In genomic region chr6:126959765-126960164, GRCh38 we compare ENCODE assay signal across 18 cellular contexts.
DNase-seq lines count a peak whose midpoint lies in the region; ATAC-seq and TF ChIP-seq lines count a peak whose summit lies in the region.
"Had no signal": no experiment of that assay in that cellular context is flagged by ENCODE, and none has a peak within 500 bp of the region (broad histone marks: within the 10 kb centered on the region; RNA-seq: fewer than 3 reads in every experiment).

No MANE protein-coding gene starts in this region.

- H3K4me1 Mint-ChIP-seq in Caco-2 (ENCODE audit: low read depth, unreplicated experiment) (peaks cover 20% of the 10 kb centered on the region), nephron progenitor cell (peaks cover 30% of the 10 kb centered on the region)
- H3K4me1 Mint-ChIP-seq in activated CD4-positive, alpha-beta T cell treated with anti-CD3 and anti-CD28 coated beads, Interleukin-2, amount 10 ng/mL, durations not matched to agents 24 days and 14 days: no peaks in the 10 kb centered on the region
- H3K4me1 Mint-ChIP-seq: CD4-positive, CD25-positive, alpha-beta regulatory T cell had no signal

- H3K36me3 ChIP-seq in Caco-2 (ENCODE audit: control insufficient read depth, insufficient read depth, low read length): no peaks in the 10 kb centered on the region
- H3K36me3 ChIP-seq: BLaER1 had no signal

- no peaks in the 10 kb centered on the region for H3K27me3 Mint-ChIP-seq in Caco-2 (ENCODE audit: insufficient read depth, unreplicated experiment)
- H3K27me3 Mint-ChIP-seq in nephron progenitor cell (ENCODE audit: low read depth, poor library complexity): no peaks in the 10 kb centered on the region
- no peaks in the 10 kb centered on the region for H3K27me3 Mint-ChIP-seq in activated CD4-positive, alpha-beta T cell treated with anti-CD3 and anti-CD28 coated beads, Interleukin-2, amount 10 ng/mL, durations not matched to agents 24 days and 14 days

- 0 out of 2 replicates have a peak, but pooled peaks cover 2% of the 10 kb centered on the region for H3K9me3 ChIP-seq in Caco-2
- H3K9me3 ChIP-seq: BLaER1 had no signal

- CTCF ChIA-PET in Caco-2 (lab: Charles Lee): no interaction called here

- no peak for TF ChIP-seq CTCF in Caco-2 (IDR thresholded peaks at IDR 0.05; ENCODE audit: insufficient read depth in 1 of 2, low read depth in 1 of 2, low read length in 1 of 2, severe bottlenecking in 1 of 2, unreplicated experiment in 1 of 2)
- TF ChIP-seq CTCF in fibroblast of mammary gland (conservative IDR thresholded peaks at IDR 0.05; ENCODE audit: control insufficient read depth, insufficient read depth, low read depth, low read length): no peak
- TF ChIP-seq CTCF in nephron progenitor cell (IDR thresholded peaks at IDR 0.05): no peak

- H3K4me3 Mint-ChIP-seq in Caco-2 (ENCODE audit: unreplicated experiment) (no peak overlapping the region), nephron progenitor cell (no peak overlapping the region)
- H3K4me3 Mint-ChIP-seq in activated CD4-positive, alpha-beta T cell treated with anti-CD3 and anti-CD28 coated beads, Interleukin-2, amount 10 ng/mL, durations not matched to agents 24 days and 14 days: no peak overlapping the region
- H3K4me3 Mint-ChIP-seq: CD4-positive, CD25-positive, alpha-beta regulatory T cell; GM23338 had no signal

- peaks cover 17% of the 10 kb centered on the region for H3K4me1 ChIP-seq in Caco-2
- H3K4me1 ChIP-seq: BLaER1 had no signal

- H3K4me3 ChIP-seq in Caco-2 (ENCODE audit: low read depth, low read length): no peak overlapping the region
- no peak overlapping the region for H3K4me3 ChIP-seq in fibroblast of mammary gland (ENCODE audit: control insufficient read depth, low read depth, low read length)
- H3K4me3 ChIP-seq: BLaER1, GM23338 had no signal

- H3K9me3 Mint-ChIP-seq in Caco-2 (ENCODE audit: unreplicated experiment) (peaks cover 10% of the 10 kb centered on the region), nephron progenitor cell (peaks cover 4% of the 10 kb centered on the region)
- no peaks in the 10 kb centered on the region for H3K9me3 Mint-ChIP-seq in activated CD4-positive, alpha-beta T cell treated with anti-CD3 and anti-CD28 coated beads, Interleukin-2, amount 10 ng/mL, durations not matched to agents 24 days and 14 days
- H3K9me3 Mint-ChIP-seq: GM23338 had no signal

- H3K27me3 ChIP-seq in Caco-2 (replicated peaks; ENCODE audit: control insufficient read depth, insufficient read depth, low read length): no peaks in the 10 kb centered on the region
- H3K27me3 ChIP-seq: BLaER1 had no signal

- BruUV-seq in Caco-2 (replicated peaks; lab: Mats Ljungman, UMichigan): no TSS peak

- H3K36me3 Mint-ChIP-seq in Caco-2 (ENCODE audit: insufficient read depth, unreplicated experiment): no peaks in the 10 kb centered on the region
- peaks cover 8% of the 10 kb centered on the region for H3K36me3 Mint-ChIP-seq in nephron progenitor cell (ENCODE audit: low read depth)
- no peaks in the 10 kb centered on the region for H3K36me3 Mint-ChIP-seq in activated CD4-positive, alpha-beta T cell treated with anti-CD3 and anti-CD28 coated beads, Interleukin-2, amount 10 ng/mL, durations not matched to agents 24 days and 14 days (ENCODE audit: low read depth)
- H3K36me3 Mint-ChIP-seq: CD4-positive, CD25-positive, alpha-beta regulatory T cell had no signal

- intact Hi-C loops in Caco-2 (cut with micrococcal nuclease; ENCODE audit: unreplicated experiment): no loop called here
- intact Hi-C loops in activated CD4-positive, alpha-beta T cell treated with anti-CD3 and anti-CD28 coated beads, Interleukin-2, amount 10 ng/mL, durations not matched to agents 24 days and 14 days (cut with micrococcal nuclease): no loop called here

- DNase-seq in Caco-2 (no peak), LHCN-M2 (ENCODE audit: low read depth) (peak; percentile 20), fibroblast of mammary gland (ENCODE audit: low read depth) (peak; percentile 2), nephron progenitor cell (no peak), GM19238 (ENCODE audit: insufficient read length, low spot score) (no peak)
- DNase-seq in activated CD4-positive, alpha-beta T cell treated with anti-CD3 and anti-CD28 coated beads, Interleukin-2, amount 10 ng/mL, durations not matched to agents 24 days and 14 days: no peak
- DNase-seq: 8988T; AML-193; CD4-positive, CD25-positive, alpha-beta regulatory T cell; DMS153; DMS79 treated with DMSO at 0.1 percent for 48 hours; EL; H7; IMR-90; KBM-7 had no signal

- ATAC-seq in HG03039 (IDR thresholded peaks at IDR 0.05; ENCODE audit: unreplicated experiment): no peak
- ATAC-seq: GM23338 had no signal

- peak overlapping the region; percentile 21 for H3K27ac Mint-ChIP-seq in Caco-2 (ENCODE audit: unreplicated experiment)
- peak overlapping the region; percentile 72 for H3K27ac Mint-ChIP-seq in nephron progenitor cell
- H3K27ac Mint-ChIP-seq in activated CD4-positive, alpha-beta T cell treated with anti-CD3 and anti-CD28 coated beads, Interleukin-2, amount 10 ng/mL, durations not matched to agents 24 days and 14 days: no peak overlapping the region
- H3K27ac Mint-ChIP-seq: CD4-positive, CD25-positive, alpha-beta regulatory T cell; GM23338 had no signal

- POLR2A ChIA-PET in Caco-2 (lab: Charles Lee): no interaction called here

Comparison
In these comparisons a context has a peak if more than half of its experiments do, and no peak if none do; other contexts are left out.
1. DNase-seq: peak in LHCN-M2 (single experiment) and fibroblast of mammary gland (single experiment); none in Caco-2 (0 of 2), nephron progenitor cell (single experiment), GM19238 (single experiment) and activated CD4-positive, alpha-beta T cell treated with anti-CD3 and anti-CD28 coated beads, Interleukin-2, amount 10 ng/mL, durations not matched to agents 24 days and 14 days (single experiment).